In the genomic region with DNA sequence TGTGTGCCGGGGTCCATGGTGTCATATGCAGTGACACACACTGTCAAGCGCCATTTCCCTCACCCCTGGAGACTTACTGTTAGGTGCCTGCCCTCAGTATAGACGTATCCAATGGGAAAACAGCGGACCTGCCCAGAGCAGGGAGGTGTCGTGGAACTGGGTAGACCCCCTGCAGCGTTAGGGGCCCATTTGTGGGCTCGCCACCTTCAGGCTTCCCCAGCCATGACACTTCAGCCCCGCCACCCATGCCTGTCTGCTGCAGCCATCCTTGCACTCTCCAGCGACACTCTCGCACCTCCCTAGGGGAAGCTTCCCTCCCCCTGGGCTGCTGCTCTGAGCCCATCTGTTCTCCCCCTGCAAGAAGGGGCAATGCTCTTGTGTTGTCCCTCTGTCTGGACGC, we compare ENCODE assay signal across 23 cellular contexts.
"Had no signal": no experiment of that assay in that cellular context is flagged by ENCODE, and none has a peak within 500 bp of the region (broad histone marks: within the 10 kb centered on the region; RNA-seq: fewer than 3 reads in every experiment).

No MANE protein-coding gene starts in this region.

- H3K27me3 ChIP-seq: esophagus muscularis mucosa, foreskin keratinocyte, right atrium auricular region, tibial nerve had no signal

- H3K27me3 Mint-ChIP-seq: activated naive CD8-positive, alpha-beta T cell treated with anti-CD3 and anti-CD28 coated beads, Interleukin-2, amount 10 ng/mL, durations not matched to agents 7 days and 5 days; naive B cell had no signal

- H3K36me3 Mint-ChIP-seq: activated naive CD8-positive, alpha-beta T cell treated with anti-CD3 and anti-CD28 coated beads, Interleukin-2, amount 10 ng/mL, durations not matched to agents 7 days and 5 days had no signal

- H3K9me3 ChIP-seq: esophagus muscularis mucosa, right atrium auricular region, tibial nerve had no signal

- H3K4me3 ChIP-seq: esophagus muscularis mucosa, right atrium auricular region, tibial nerve had no signal

- ATAC-seq: foreskin keratinocyte, left ventricle myocardium superior had no signal

- H3K9ac ChIP-seq: parathyroid adenoma had no signal

- H3K9me3 Mint-ChIP-seq: activated naive CD8-positive, alpha-beta T cell treated with anti-CD3 and anti-CD28 coated beads, Interleukin-2, amount 10 ng/mL, durations not matched to agents 7 days and 5 days; mesothelial cell of epicardium; naive B cell; nephron progenitor cell; T-helper 2 cell treated with Interferon-gamma antibody and Interleukin-4, amounts not matched to agents 5 μg/mL and 100 μg/mL, for 36 hours had no signal

- H3K4me1 ChIP-seq: foreskin keratinocyte had no signal

- H3K4me3 Mint-ChIP-seq: activated naive CD8-positive, alpha-beta T cell treated with anti-CD3 and anti-CD28 coated beads, Interleukin-2, amount 10 ng/mL, durations not matched to agents 7 days and 5 days; mesothelial cell of epicardium; nephron progenitor cell; T-helper 2 cell treated with Interferon-gamma antibody and Interleukin-4, amounts not matched to agents 5 μg/mL and 100 μg/mL, for 36 hours had no signal

- H3K27ac Mint-ChIP-seq: activated naive CD8-positive, alpha-beta T cell treated with anti-CD3 and anti-CD28 coated beads, Interleukin-2, amount 10 ng/mL, durations not matched to agents 7 days and 5 days; mesothelial cell of epicardium; nephron progenitor cell; T-helper 2 cell treated with Interferon-gamma antibody and Interleukin-4, amounts not matched to agents 5 μg/mL and 100 μg/mL, for 36 hours had no signal

- DNase-seq: activated CD4-positive, alpha-beta T cell treated with anti-CD3 and anti-CD28 coated beads for 4 hours; activated CD4-positive, alpha-beta T cell treated with anti-CD3 and anti-CD28 coated beads, Interleukin-2, amount 50 U/mL, for 4 hours; activated CD8-positive, alpha-beta memory T cell treated with anti-CD3 and anti-CD28 coated beads for 24 hours; activated effector memory CD4-positive, alpha-beta T cell treated with Interleukin-2 at 50 U/mL for 16 hours; activated naive CD4-positive, alpha-beta T cell treated with Interleukin-2 at 50 U/mL for 16 hours; activated naive CD8-positive, alpha-beta T cell treated with anti-CD3 and anti-CD28 coated beads, Interleukin-2, amount 10 ng/mL, durations not matched to agents 7 days and 5 days; caudate nucleus; cortex of kidney; foreskin keratinocyte; left ventricle myocardium superior; mammary epithelial cell; naive B cell; nephron progenitor cell; nucleus accumbens; stimulated activated CD4-positive, alpha-beta T cell treated with anti-CD3 and anti-CD28 coated beads, Interleukin-2, amount 100 ng/mL, for 48 hours; stimulated activated naive CD4-positive, alpha-beta T cell treated with Interleukin-2 at 50 U/mL for 16 hours; T-helper 1 cell had no signal

- H3K27ac ChIP-seq: esophagus muscularis mucosa, foreskin keratinocyte, parathyroid adenoma, tibial nerve had no signal

- H2AFZ ChIP-seq: parathyroid adenoma had no signal

- H3K4me1 Mint-ChIP-seq: mesothelial cell of epicardium had no signal
